Comparison of ENCODE assay signal across 30 cellular contexts in the genomic region with DNA sequence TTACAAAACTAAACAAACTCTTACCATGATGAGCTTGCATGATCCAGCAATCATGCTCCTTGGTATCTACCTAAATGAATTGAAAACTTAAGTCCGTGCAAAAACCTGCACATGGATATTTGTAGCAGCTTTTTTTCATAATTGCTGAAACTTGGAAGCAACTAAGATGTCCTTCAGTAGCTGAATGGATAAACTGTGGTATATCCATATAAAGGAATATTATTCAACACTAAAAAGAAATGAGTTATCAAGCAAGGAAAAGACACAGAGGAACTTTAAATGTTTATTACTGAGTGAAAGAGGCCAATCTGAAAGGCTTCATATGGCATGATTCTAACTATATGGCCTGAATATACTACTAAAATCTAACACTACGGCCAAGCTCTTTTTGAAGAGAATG.
"Had no signal": no experiment of that assay in that cellular context is flagged by ENCODE, and none has a peak within 500 bp of the region (broad histone marks: within the 10 kb centered on the region; RNA-seq: fewer than 3 reads in every experiment).

No MANE protein-coding gene starts in this region.

- H3K27ac ChIP-seq: adrenal gland, ascending aorta, brain microvascular endothelial cell, breast epithelium, cardiac muscle cell had no signal

- H3K9me3 ChIP-seq: adrenal gland, body of pancreas, breast epithelium had no signal

- ATAC-seq: activated naive CD4-positive, alpha-beta T cell treated with anti-CD3 and anti-CD28 coated beads, Interleukin-2, amount 50 U/mL, for 72 hours; activated naive CD8-positive, alpha-beta T cell treated with anti-CD3 and anti-CD28 coated beads, Interleukin-2, amount 50 U/mL, for 24 hours; activated T-cell treated with anti-CD3 and anti-CD28 coated beads, Interleukin-2, amount 50 U/mL, for 4 hours; activated T-cell treated with anti-CD3 and anti-CD28 coated beads, Interleukin-2, amount 50 U/mL, for 72 hours; activated T-helper 17 cell treated with anti-CD3 and anti-CD28 coated beads, Interleukin-2, amount 50 U/mL, for 72 hours; body of pancreas had no signal

- H3K4me3 ChIP-seq: adrenal gland, ascending aorta, body of pancreas, breast epithelium, cardiac muscle cell had no signal

- H3K27me3 ChIP-seq: adrenal gland, ascending aorta, body of pancreas, brain microvascular endothelial cell, breast epithelium, cardiac muscle cell had no signal

- H3K36me3 ChIP-seq: adrenal gland, ascending aorta, brain microvascular endothelial cell, breast epithelium, cardiac muscle cell had no signal

- DNase-seq: activated effector memory CD4-positive, alpha-beta T cell treated with anti-CD3 and anti-CD28 coated beads, Interleukin-2, amount 50 U/mL, for 16 hours; activated effector memory CD4-positive, alpha-beta T cell treated with Interleukin-2 at 50 U/mL for 16 hours; activated gamma-delta T cell; activated gamma-delta T cell treated with Interleukin-2 at 50 U/mL for 16 hours; activated naive CD4-positive, alpha-beta T cell; activated naive CD4-positive, alpha-beta T cell treated with anti-CD3 and anti-CD28 coated beads for 36 hours; activated naive CD4-positive, alpha-beta T cell treated with anti-CD3 and anti-CD28 coated beads, Interleukin-2, amount 10 ng/mL, durations not matched to agents 7 days and 5 days; activated naive CD4-positive, alpha-beta T cell treated with Interleukin-2 at 50 U/mL for 16 hours; activated naive CD8-positive, alpha-beta T cell treated with anti-CD3 and anti-CD28 coated beads for 36 hours; activated naive CD8-positive, alpha-beta T cell treated with anti-CD3 and anti-CD28 coated beads, Interleukin-2, amount 10 ng/mL, durations not matched to agents 7 days and 5 days; activated naive CD8-positive, alpha-beta T cell treated with anti-CD3 and anti-CD28 coated beads, Interleukin-2, amount 50 U/mL, for 24 hours; activated T-cell treated with anti-CD3 and anti-CD28 coated beads, Interleukin-2, amount 50 U/mL, for 24 hours; activated T-cell treated with anti-CD3 and anti-CD28 coated beads, Interleukin-2, amount 50 U/mL, for 4 hours; activated T-cell treated with anti-CD3 and anti-CD28 coated beads, Interleukin-2, amount 50 U/mL, for 48 hours; activated T-cell treated with anti-CD3 and anti-CD28 coated beads, Interleukin-2, amount 50 U/mL, for 72 hours; adrenal gland; amniotic stem cell; amygdala; anterior cingulate cortex; aorta; body of pancreas; brain microvascular endothelial cell; caudate nucleus; central memory CD4-positive, alpha-beta T cell; cerebellar nuclear complex had no signal

- H3K4me1 ChIP-seq: breast epithelium had no signal
